8 cellular contexts compared by ENCODE assay signal in genomic region chr11:104967493-104968364, GRCh38. TPM values are rescaled to one million over a fixed set of nuclear protein-coding genes. Genes with fewer than 3 reads are reported as not detected.
A peak's percentile ranks its signal among the peaks of the same experiment; 100 is the strongest.
DNase-seq lines count a peak whose midpoint lies in the region; ATAC-seq and TF ChIP-seq lines count a peak whose summit lies in the region.

No MANE protein-coding gene starts in this region.

- peak overlapping the region; percentile 85 for H3K4me3 Mint-ChIP-seq in MCF 10A (ENCODE audit: unreplicated experiment)
- H3K4me3 Mint-ChIP-seq in mesothelial cell of epicardium: peak overlapping the region; percentile 64

- peak; percentile 58 for ATAC-seq in GM18909 (IDR thresholded peaks at IDR 0.05; ENCODE audit: poor library complexity, unreplicated experiment)

- H3K4me1 Mint-ChIP-seq in MCF 10A (ENCODE audit: insufficient read depth, unreplicated experiment): peaks cover 21% of the 10 kb centered on the region
- peaks cover 31% of the 10 kb centered on the region for H3K4me1 Mint-ChIP-seq in mesothelial cell of epicardium

- peaks cover 29% of the 10 kb centered on the region for H3K36me3 Mint-ChIP-seq in MCF 10A (ENCODE audit: insufficient read depth, unreplicated experiment)
- H3K36me3 Mint-ChIP-seq in mesothelial cell of epicardium: peaks cover 22% of the 10 kb centered on the region

- no peaks in the 10 kb centered on the region for H3K27me3 Mint-ChIP-seq in MCF 10A (ENCODE audit: insufficient read depth, unreplicated experiment)
- H3K27me3 Mint-ChIP-seq in mesothelial cell of epicardium (ENCODE audit: low read depth): no peaks in the 10 kb centered on the region

- no peak for TF ChIP-seq CTCF in MCF 10A (IDR thresholded peaks at IDR 0.05; ENCODE audit: unreplicated experiment)
- TF ChIP-seq CTCF in mesothelial cell of epicardium (IDR thresholded peaks at IDR 0.05; ENCODE audit: unreplicated experiment): no peak

- CTCF ChIA-PET in MCF 10A (lab: Yijun Ruan, JAX): interaction anchor here (0.6 kb wide), 1 partner anchor 246 kb away, joined by 3 read pairs; no protein-coding TSS in a partner anchor

- DNase-seq in ACHN: peak; percentile 8
- DNase-seq in HT-29 (ENCODE audit: low spot score): peak; percentile 69
- peak; percentile 34 for DNase-seq in MCF 10A (ENCODE audit: unreplicated experiment)
- no peak for DNase-seq in mesothelial cell of epicardium (ENCODE audit: low spot score in 2 of 2, unreplicated experiment in 2 of 2)
- DNase-seq in COLO668 (lab: John Stamatoyannopoulos, UW; ENCODE audit: unreplicated experiment): no peak
- DNase-seq in D341Med (ENCODE audit: low spot score): no peak
- no peak for DNase-seq in hypothalamus (lab: John Stamatoyannopoulos, UW)

- in situ Hi-C loops in ACHN (cut with HindIII; ENCODE audit: low pct_ligation_motif_present, low pct_unique_long_range_greater_than_20kb, low sequenced_read_pairs): no loop called here

- H3K9me3 Mint-ChIP-seq in MCF 10A (ENCODE audit: unreplicated experiment): peaks cover 7% of the 10 kb centered on the region
- H3K9me3 Mint-ChIP-seq in mesothelial cell of epicardium: peaks cover 37% of the 10 kb centered on the region

- H3K27ac Mint-ChIP-seq in MCF 10A (ENCODE audit: low read depth, unreplicated experiment) (peak overlapping the region; percentile 99), mesothelial cell of epicardium (peak overlapping the region; percentile 91)

- BruUV-seq in MCF 10A (replicated peaks; lab: Mats Ljungman, UMichigan): TSS peak; percentile 85

- POLR2A ChIA-PET in MCF 10A (lab: Yijun Ruan, JAX): interaction anchor here (0.5 to 4.4 kb wide), 21 partner anchors 10 to 1123 kb away, joined by 3 to 33 read pairs (median 5); partner anchors contain the start of genes CARD16 and CASP1

- intact Hi-C loops in MCF 10A (cut with micrococcal nuclease): loop anchor here (2.0 kb wide), 1 partner anchor 79 kb away; no protein-coding TSS in a partner anchor

RNA-seq across cellular contexts. Expression of gene CASP4, which starts 0.6 kb away (rescaled TPM):
- 56.6 and 58.2 TPM in 2 replicates for total RNA-seq in HT-29 (2014; rRNA removed; shearing (Covaris generic))
- total RNA-seq in MCF 10A (2022) (93.6 and 98.8 TPM in 2 replicates), mesothelial cell of epicardium (19.0 to 21.4 TPM (median 19.4 TPM) in 3 replicates)

RNA-seq across cellular contexts. Expression of gene CASP5, which starts 55.2 kb away (rescaled TPM):
- total RNA-seq in HT-29 (2014; rRNA removed; shearing (Covaris generic)): not detected in 2 replicates
- not detected in 2 replicates for total RNA-seq in MCF 10A (2022)
- total RNA-seq in mesothelial cell of epicardium: not detected in 3 replicates

Comparison
In these comparisons a context has a peak if more than half of its experiments do, and no peak if none do; other contexts are left out.
1. DNase-seq: peak in ACHN (single experiment), HT-29 (single experiment) and MCF 10A (single experiment); none in mesothelial cell of epicardium (0 of 2), COLO668 (single experiment), D341Med (single experiment) and hypothalamus (0 of 51).